25 cellular contexts compared by ENCODE assay signal in the genomic region with DNA sequence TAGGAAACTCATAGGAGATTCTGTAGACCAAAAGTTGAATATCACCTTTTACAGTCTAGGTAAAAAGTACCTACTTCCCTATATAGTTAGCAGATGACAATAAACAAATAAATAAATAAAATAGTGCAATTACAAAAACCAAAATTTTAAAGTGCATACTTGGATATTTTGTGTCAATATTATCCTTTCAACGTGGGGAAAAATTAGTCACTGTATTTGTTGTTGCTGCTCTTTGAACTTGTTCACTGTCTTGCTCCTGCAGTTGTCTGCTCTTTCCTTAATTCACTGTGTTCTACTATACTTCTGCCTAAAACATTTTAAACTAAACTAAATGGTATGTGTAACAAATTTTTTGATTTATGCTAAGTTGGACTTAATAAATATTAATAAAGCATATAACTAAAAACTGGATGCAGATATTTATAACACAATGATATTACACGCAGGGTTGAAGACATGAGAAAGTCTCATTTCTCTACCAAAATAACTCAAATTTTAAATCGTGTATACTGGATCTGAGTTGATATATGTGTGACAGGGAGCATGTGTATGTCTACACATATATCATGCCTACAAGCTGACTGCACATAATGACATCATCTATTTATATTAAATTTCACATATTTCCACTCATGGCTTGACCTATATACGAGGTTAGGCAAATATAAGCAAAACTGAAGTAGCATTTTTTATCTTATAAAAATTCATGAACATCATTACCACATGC.
"Had no signal": no experiment of that assay in that cellular context is flagged by ENCODE, and none has a peak within 500 bp of the region (broad histone marks: within the 10 kb centered on the region; RNA-seq: fewer than 3 reads in every experiment).

No MANE protein-coding gene starts in this region.

- H3K4me3 ChIP-seq: lung, prostate gland, skin epidermis, thoracic aorta, upper lobe of right lung had no signal

- ATAC-seq: activated CD8-positive, alpha-beta memory T cell treated with anti-CD3 and anti-CD28 coated beads, Interleukin-2, amount 10 ng/mL, durations not matched to agents 7 days and 5 days; activated T-helper 17 cell treated with anti-CD3 and anti-CD28 coated beads, Interleukin-2, amount 50 U/mL, for 72 hours; foreskin keratinocyte; natural killer cell treated with Interleukin-12 subunit alpha and Interleukin-12 subunit beta and Interleukin-15 and Interleukin-18, amount 100 ng/mL, for 72 hours; right cardiac atrium; stimulated activated memory B cell treated with anti-CD40 and anti-IgM and Interleukin-4, amounts not matched to agents 10 μg/mL and 1 μg/mL and 100 μg/mL, for 72 hours; upper lobe of right lung had no signal

- H3K4me3 Mint-ChIP-seq: activated CD4-positive, alpha-beta memory T cell treated with anti-CD3 and anti-CD28 coated beads, Interleukin-2, amount 10 ng/mL, durations not matched to agents 7 days and 5 days; activated CD8-positive, alpha-beta memory T cell treated with anti-CD3 and anti-CD28 coated beads, Interleukin-2, amount 10 ng/mL, durations not matched to agents 7 days and 5 days; activated naive CD8-positive, alpha-beta T cell treated with anti-CD3 and anti-CD28 coated beads for 36 hours; activated T-helper 17 cell treated with anti-CD3 and anti-CD28 coated beads, Interleukin-2, amount 50 U/mL, for 72 hours; endodermal cell; natural killer cell treated with Interleukin-12 subunit alpha and Interleukin-12 subunit beta and Interleukin-15 and Interleukin-18, amount 100 ng/mL, for 72 hours; stimulated activated memory B cell treated with anti-CD40 and anti-IgM and Interleukin-4, amounts not matched to agents 10 μg/mL and 1 μg/mL and 100 μg/mL, for 72 hours had no signal

- H3K9me3 Mint-ChIP-seq: activated naive CD8-positive, alpha-beta T cell treated with anti-CD3 and anti-CD28 coated beads for 36 hours; endodermal cell had no signal

- H3K27me3 ChIP-seq: foreskin keratinocyte, upper lobe of right lung had no signal

- DNase-seq: activated CD4-positive, alpha-beta memory T cell treated with anti-CD3 and anti-CD28 coated beads, Interleukin-2, amount 10 ng/mL, durations not matched to agents 7 days and 5 days; activated CD4-positive, alpha-beta T cell treated with anti-CD3 and anti-CD28 coated beads for 48 hours; activated CD4-positive, CD25-positive, alpha-beta regulatory T cell; activated CD8-positive, alpha-beta memory T cell treated with anti-CD3 and anti-CD28 coated beads, Interleukin-2, amount 10 ng/mL, durations not matched to agents 7 days and 5 days; activated naive CD4-positive, alpha-beta T cell; activated naive CD8-positive, alpha-beta T cell treated with anti-CD3 and anti-CD28 coated beads for 36 hours; amniotic stem cell; endodermal cell; foreskin keratinocyte; hippocampal formation; islet precursor cell; nucleus accumbens; right cardiac atrium; stimulated activated CD4-positive, alpha-beta T cell treated with anti-CD3 and anti-CD28 coated beads, Interleukin-4, amount 100 ng/mL, for 24 hours; T-helper 9 cell; upper lobe of right lung had no signal

- H3K27ac Mint-ChIP-seq: activated CD4-positive, alpha-beta memory T cell treated with anti-CD3 and anti-CD28 coated beads, Interleukin-2, amount 10 ng/mL, durations not matched to agents 7 days and 5 days; activated CD8-positive, alpha-beta memory T cell treated with anti-CD3 and anti-CD28 coated beads, Interleukin-2, amount 10 ng/mL, durations not matched to agents 7 days and 5 days; activated naive CD8-positive, alpha-beta T cell treated with anti-CD3 and anti-CD28 coated beads for 36 hours; activated T-helper 17 cell treated with anti-CD3 and anti-CD28 coated beads, Interleukin-2, amount 50 U/mL, for 72 hours; natural killer cell treated with Interleukin-12 subunit alpha and Interleukin-12 subunit beta and Interleukin-15 and Interleukin-18, amount 100 ng/mL, for 72 hours; stimulated activated memory B cell treated with anti-CD40 and anti-IgM and Interleukin-4, amounts not matched to agents 10 μg/mL and 1 μg/mL and 100 μg/mL, for 72 hours had no signal

- FAIRE-seq: colon had no signal

- H3K4me1 Mint-ChIP-seq: activated CD4-positive, alpha-beta memory T cell treated with anti-CD3 and anti-CD28 coated beads, Interleukin-2, amount 10 ng/mL, durations not matched to agents 7 days and 5 days; activated CD8-positive, alpha-beta memory T cell treated with anti-CD3 and anti-CD28 coated beads, Interleukin-2, amount 10 ng/mL, durations not matched to agents 7 days and 5 days; activated naive CD8-positive, alpha-beta T cell treated with anti-CD3 and anti-CD28 coated beads for 36 hours; activated T-helper 17 cell treated with anti-CD3 and anti-CD28 coated beads, Interleukin-2, amount 50 U/mL, for 72 hours; stimulated activated memory B cell treated with anti-CD40 and anti-IgM and Interleukin-4, amounts not matched to agents 10 μg/mL and 1 μg/mL and 100 μg/mL, for 72 hours had no signal

- H3K36me3 Mint-ChIP-seq: activated CD8-positive, alpha-beta memory T cell treated with anti-CD3 and anti-CD28 coated beads, Interleukin-2, amount 10 ng/mL, durations not matched to agents 7 days and 5 days; activated naive CD8-positive, alpha-beta T cell treated with anti-CD3 and anti-CD28 coated beads for 36 hours; stimulated activated memory B cell treated with anti-CD40 and anti-IgM and Interleukin-4, amounts not matched to agents 10 μg/mL and 1 μg/mL and 100 μg/mL, for 72 hours had no signal

- H3K27me3 Mint-ChIP-seq: activated CD4-positive, alpha-beta memory T cell treated with anti-CD3 and anti-CD28 coated beads, Interleukin-2, amount 10 ng/mL, durations not matched to agents 7 days and 5 days; activated CD8-positive, alpha-beta memory T cell treated with anti-CD3 and anti-CD28 coated beads, Interleukin-2, amount 10 ng/mL, durations not matched to agents 7 days and 5 days; activated naive CD8-positive, alpha-beta T cell treated with anti-CD3 and anti-CD28 coated beads for 36 hours; activated T-helper 17 cell treated with anti-CD3 and anti-CD28 coated beads, Interleukin-2, amount 50 U/mL, for 72 hours; natural killer cell treated with Interleukin-12 subunit alpha and Interleukin-12 subunit beta and Interleukin-15 and Interleukin-18, amount 100 ng/mL, for 72 hours; stimulated activated memory B cell treated with anti-CD40 and anti-IgM and Interleukin-4, amounts not matched to agents 10 μg/mL and 1 μg/mL and 100 μg/mL, for 72 hours had no signal

- H3K36me3 ChIP-seq: prostate gland, thoracic aorta, upper lobe of right lung had no signal

- H3K27ac ChIP-seq: epithelial cell of prostate, foreskin keratinocyte, prostate gland, thoracic aorta, upper lobe of right lung had no signal

- H3K9me3 ChIP-seq: prostate gland, thoracic aorta, upper lobe of right lung had no signal

- H3K4me1 ChIP-seq: prostate gland, upper lobe of right lung had no signal
